1 cellular context compared by ENCODE assay signal in the genomic region with DNA sequence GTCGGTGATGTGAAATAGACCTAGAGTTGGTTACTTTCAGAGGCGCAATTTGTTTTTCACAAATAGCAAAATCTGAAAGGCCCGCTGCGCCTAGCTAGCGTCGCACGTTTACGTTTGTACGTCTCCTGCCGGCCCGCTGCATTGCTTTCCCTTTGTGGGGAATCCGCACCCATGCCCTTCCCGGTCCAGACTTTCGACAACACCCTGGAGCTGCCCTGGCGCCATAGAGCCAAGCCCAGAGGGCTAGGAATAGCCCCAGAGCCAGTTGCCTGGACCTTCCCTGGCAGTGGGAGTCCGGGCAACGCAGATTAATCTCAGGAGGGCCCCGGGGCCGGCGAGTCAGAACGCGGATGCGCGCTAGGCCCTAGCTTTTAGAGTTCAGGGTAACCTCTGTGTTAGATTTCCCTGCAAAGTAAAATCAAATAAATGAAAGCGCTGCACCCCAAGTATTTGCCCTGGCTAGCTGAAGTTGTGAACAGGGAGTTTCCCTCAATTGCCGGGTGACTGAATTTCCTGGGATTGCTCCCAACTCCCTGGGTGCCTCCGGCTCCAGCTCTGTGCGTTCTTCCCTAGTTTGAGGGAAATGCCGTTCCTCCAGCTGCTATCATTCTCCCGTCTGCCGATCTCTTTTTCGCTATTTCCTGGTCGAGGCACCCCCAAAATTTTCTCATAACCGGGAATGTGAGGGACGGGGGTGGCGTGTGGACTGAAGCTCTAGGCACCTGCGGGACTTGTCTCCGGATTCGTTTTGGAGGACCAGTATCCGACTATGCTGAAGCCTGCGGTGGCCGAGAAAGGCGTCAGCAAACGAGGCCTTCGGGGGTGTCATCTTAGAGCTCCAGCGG.
TF ChIP-seq lines count a peak whose summit lies in the region.

No MANE protein-coding gene starts in this region.

TF ChIP-seq in GM23338, 12 proteins besides CTCF, POLR2A, EP300 and RAD21 (continued from another document):
- TF ChIP-seq NANOG (IDR thresholded peaks at IDR 0.05; ENCODE audit: borderline replicate concordance), result no peak
